Comparison of ENCODE assay signal across 1 cellular context in the genomic region with DNA sequence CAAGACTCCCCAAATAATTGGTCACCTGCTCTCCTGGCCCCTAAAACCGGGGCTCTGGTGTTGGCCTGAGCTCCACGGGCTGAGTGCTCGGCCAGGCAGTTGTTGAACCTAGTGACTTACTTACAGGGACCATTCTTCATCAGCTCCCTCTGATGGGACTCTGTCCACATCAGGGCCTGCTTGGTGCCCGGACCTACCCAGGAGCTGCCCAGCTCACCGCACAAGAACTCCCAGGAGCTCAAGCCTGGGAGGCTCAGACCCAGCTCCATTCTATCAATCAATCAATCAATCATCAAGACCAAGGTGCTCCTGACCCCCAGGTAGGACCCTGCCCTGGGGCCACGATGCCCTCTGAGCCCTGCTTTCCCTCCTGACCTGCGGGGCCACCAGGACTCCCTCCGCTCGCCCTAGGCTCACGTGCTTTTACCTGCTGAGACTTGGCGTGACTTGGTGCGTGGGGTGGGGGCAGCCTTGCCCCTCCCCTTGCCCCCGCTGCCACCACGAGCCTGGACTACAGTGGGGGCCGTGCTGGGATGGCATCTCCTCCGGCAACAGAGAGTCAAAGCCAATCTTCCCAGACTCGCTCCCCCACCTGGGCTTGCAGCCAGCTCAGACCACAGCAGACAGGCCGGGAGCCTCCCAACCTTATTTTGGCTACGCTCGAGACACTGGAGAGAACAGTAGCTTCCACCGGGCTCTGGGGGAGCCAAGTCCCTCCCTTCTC.
TF ChIP-seq lines count a peak whose summit lies in the region.

No MANE protein-coding gene starts in this region.

TF ChIP-seq in HepG2, 621 proteins besides CTCF, POLR2A, EP300 and RAD21 (continued from another document and continues in another):
- peak; percentile 97 for TF ChIP-seq TAF15 (IDR thresholded peaks at IDR 0.05; ENCODE audit: low read depth, low read length, poor library complexity, severe bottlenecking)
- TF ChIP-seq ZNF143 (CRISPR knock-in tag; IDR thresholded peaks at IDR 0.05): peak; percentile 29; the same call in 1 of the 2 replicates
- TF ChIP-seq CHCHD3 (CRISPR knock-in tag; IDR thresholded peaks at IDR 0.05): 0 out of 2 replicates have a peak, but pooled peaks have one; percentile 49
- TF ChIP-seq, protein P1, sequence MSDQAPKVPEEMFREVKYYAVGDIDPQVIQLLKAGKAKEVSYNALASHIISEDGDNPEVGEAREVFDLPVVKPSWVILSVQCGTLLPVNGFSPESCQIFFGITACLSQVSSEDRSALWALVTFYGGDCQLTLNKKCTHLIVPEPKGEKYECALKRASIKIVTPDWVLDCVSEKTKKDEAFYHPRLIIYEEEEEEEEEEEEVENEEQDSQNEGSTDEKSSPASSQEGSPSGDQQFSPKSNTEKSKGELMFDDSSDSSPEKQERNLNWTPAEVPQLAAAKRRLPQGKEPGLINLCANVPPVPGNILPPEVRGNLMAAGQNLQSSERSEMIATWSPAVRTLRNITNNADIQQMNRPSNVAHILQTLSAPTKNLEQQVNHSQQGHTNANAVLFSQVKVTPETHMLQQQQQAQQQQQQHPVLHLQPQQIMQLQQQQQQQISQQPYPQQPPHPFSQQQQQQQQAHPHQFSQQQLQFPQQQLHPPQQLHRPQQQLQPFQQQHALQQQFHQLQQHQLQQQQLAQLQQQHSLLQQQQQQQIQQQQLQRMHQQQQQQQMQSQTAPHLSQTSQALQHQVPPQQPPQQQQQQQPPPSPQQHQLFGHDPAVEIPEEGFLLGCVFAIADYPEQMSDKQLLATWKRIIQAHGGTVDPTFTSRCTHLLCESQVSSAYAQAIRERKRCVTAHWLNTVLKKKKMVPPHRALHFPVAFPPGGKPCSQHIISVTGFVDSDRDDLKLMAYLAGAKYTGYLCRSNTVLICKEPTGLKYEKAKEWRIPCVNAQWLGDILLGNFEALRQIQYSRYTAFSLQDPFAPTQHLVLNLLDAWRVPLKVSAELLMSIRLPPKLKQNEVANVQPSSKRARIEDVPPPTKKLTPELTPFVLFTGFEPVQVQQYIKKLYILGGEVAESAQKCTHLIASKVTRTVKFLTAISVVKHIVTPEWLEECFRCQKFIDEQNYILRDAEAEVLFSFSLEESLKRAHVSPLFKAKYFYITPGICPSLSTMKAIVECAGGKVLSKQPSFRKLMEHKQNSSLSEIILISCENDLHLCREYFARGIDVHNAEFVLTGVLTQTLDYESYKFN (CRISPR knock-in tag; conservative IDR thresholded peaks at IDR 0.05): no peak
- TF ChIP-seq RFX5 (IDR thresholded peaks at IDR 0.05; ENCODE audit: low read depth, low read length): no peak
- peak; percentile 100 for TF ChIP-seq AKAP8 (CRISPR knock-in tag; IDR thresholded peaks at IDR 0.05)
- peak; percentile 91 for TF ChIP-seq RBFOX2 (IDR thresholded peaks at IDR 0.05; ENCODE audit: low read depth, low read length)
- peak; percentile 28; the same call in 1 of the 2 replicates for TF ChIP-seq ZFX (CRISPR knock-in tag; IDR thresholded peaks at IDR 0.05; ENCODE audit: low read depth)
- TF ChIP-seq ZC3H13 (CRISPR knock-in tag; IDR thresholded peaks at IDR 0.05): peak; percentile 99
- 0 out of 2 replicates have a peak, but pooled peaks have one; percentile 48 for TF ChIP-seq TARDBP (CRISPR knock-in tag; IDR thresholded peaks at IDR 0.05)
- TF ChIP-seq, protein P2, sequence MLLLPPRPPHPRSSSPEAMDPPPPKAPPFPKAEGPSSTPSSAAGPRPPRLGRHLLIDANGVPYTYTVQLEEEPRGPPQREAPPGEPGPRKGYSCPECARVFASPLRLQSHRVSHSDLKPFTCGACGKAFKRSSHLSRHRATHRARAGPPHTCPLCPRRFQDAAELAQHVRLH (CRISPR knock-in tag; IDR thresholded peaks at IDR 0.05; ENCODE audit: borderline replicate concordance, low read depth): 0 out of 2 replicates have a peak, but pooled peaks have one; percentile 11
- 0 out of 2 replicates have a peak, but pooled peaks have one; percentile 15 for TF ChIP-seq NFIC (IDR thresholded peaks at IDR 0.05; ENCODE audit: low read length)
- TF ChIP-seq ARHGAP35 (CRISPR knock-in tag; IDR thresholded peaks at IDR 0.05; ENCODE audit: borderline replicate concordance): 0 out of 2 replicates have a peak, but pooled peaks have one; percentile 2
- TF ChIP-seq, protein P3, sequence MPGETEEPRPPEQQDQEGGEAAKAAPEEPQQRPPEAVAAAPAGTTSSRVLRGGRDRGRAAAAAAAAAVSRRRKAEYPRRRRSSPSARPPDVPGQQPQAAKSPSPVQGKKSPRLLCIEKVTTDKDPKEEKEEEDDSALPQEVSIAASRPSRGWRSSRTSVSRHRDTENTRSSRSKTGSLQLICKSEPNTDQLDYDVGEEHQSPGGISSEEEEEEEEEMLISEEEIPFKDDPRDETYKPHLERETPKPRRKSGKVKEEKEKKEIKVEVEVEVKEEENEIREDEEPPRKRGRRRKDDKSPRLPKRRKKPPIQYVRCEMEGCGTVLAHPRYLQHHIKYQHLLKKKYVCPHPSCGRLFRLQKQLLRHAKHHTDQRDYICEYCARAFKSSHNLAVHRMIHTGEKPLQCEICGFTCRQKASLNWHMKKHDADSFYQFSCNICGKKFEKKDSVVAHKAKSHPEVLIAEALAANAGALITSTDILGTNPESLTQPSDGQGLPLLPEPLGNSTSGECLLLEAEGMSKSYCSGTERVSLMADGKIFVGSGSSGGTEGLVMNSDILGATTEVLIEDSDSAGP (CRISPR knock-in tag; IDR thresholded peaks at IDR 0.05; ENCODE audit: borderline replicate concordance): peak; percentile 61; the same call in 1 of the 2 replicates
- TF ChIP-seq ZNF501 (CRISPR knock-in tag; IDR thresholded peaks at IDR 0.05): peak; percentile 58; the same call in 1 of the 2 replicates
- TF ChIP-seq ZNF451 (CRISPR knock-in tag; IDR thresholded peaks at IDR 0.05): 0 out of 2 replicates have a peak, but pooled peaks have one; percentile 32
- peak; percentile 99 for TF ChIP-seq RBM22 (optimal IDR thresholded peaks at IDR 0.05; ENCODE audit: low read length)
- TF ChIP-seq NCOA2 (CRISPR knock-in tag; IDR thresholded peaks at IDR 0.05): peak; percentile 5; the same call in 1 of the 2 replicates
- TF ChIP-seq ZBTB38 (CRISPR knock-in tag; IDR thresholded peaks at IDR 0.05): peak; percentile 80
- no peak for TF ChIP-seq ZSCAN22 (CRISPR knock-in tag; IDR thresholded peaks at IDR 0.05)
- 0 out of 2 replicates have a peak, but pooled peaks have one; percentile 14 for TF ChIP-seq ZNF121 (CRISPR knock-in tag; IDR thresholded peaks at IDR 0.05)
- TF ChIP-seq ZNF207 (IDR thresholded peaks at IDR 0.05; ENCODE audit: borderline replicate concordance): no peak
- TF ChIP-seq TP53 (CRISPR knock-in tag; conservative IDR thresholded peaks at IDR 0.05): no peak
- TF ChIP-seq HNRNPH1 (optimal IDR thresholded peaks at IDR 0.05; ENCODE audit: low read depth, low read length): peak; percentile 49
- 0 out of 2 replicates have a peak, but pooled peaks have one; percentile 21 for TF ChIP-seq NR2C2 (CRISPR knock-in tag; IDR thresholded peaks at IDR 0.05; ENCODE audit: borderline replicate concordance)
- TF ChIP-seq, protein P4, sequence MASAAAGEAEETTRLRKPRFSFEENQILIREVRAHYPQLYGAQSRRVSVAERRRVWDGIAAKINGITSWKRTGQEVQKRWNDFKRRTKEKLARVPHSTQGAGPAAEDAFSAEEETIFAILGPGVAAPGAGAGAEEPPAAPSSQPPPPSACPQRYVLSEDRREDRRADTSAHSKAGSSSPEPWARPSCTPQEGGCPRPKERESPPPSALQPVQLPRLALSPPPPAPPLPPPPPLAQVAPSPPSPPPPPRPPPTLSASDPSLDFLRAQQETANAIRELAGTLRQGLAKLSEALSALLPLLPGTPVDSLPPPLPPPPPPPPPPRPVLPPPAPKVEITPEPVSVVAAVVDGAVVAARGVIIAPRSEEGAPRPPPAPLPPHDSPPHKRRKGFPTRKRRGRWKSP (CRISPR knock-in tag; IDR thresholded peaks at IDR 0.05): 0 out of 2 replicates have a peak, but pooled peaks have one; percentile 28
- TF ChIP-seq, protein P5, sequence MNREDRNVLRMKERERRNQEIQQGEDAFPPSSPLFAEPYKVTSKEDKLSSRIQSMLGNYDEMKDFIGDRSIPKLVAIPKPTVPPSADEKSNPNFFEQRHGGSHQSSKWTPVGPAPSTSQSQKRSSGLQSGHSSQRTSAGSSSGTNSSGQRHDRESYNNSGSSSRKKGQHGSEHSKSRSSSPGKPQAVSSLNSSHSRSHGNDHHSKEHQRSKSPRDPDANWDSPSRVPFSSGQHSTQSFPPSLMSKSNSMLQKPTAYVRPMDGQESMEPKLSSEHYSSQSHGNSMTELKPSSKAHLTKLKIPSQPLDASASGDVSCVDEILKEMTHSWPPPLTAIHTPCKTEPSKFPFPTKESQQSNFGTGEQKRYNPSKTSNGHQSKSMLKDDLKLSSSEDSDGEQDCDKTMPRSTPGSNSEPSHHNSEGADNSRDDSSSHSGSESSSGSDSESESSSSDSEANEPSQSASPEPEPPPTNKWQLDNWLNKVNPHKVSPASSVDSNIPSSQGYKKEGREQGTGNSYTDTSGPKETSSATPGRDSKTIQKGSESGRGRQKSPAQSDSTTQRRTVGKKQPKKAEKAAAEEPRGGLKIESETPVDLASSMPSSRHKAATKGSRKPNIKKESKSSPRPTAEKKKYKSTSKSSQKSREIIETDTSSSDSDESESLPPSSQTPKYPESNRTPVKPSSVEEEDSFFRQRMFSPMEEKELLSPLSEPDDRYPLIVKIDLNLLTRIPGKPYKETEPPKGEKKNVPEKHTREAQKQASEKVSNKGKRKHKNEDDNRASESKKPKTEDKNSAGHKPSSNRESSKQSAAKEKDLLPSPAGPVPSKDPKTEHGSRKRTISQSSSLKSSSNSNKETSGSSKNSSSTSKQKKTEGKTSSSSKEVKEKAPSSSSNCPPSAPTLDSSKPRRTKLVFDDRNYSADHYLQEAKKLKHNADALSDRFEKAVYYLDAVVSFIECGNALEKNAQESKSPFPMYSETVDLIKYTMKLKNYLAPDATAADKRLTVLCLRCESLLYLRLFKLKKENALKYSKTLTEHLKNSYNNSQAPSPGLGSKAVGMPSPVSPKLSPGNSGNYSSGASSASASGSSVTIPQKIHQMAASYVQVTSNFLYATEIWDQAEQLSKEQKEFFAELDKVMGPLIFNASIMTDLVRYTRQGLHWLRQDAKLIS (CRISPR knock-in tag; IDR thresholded peaks at IDR 0.05): no peak
- TF ChIP-seq, protein P6, sequence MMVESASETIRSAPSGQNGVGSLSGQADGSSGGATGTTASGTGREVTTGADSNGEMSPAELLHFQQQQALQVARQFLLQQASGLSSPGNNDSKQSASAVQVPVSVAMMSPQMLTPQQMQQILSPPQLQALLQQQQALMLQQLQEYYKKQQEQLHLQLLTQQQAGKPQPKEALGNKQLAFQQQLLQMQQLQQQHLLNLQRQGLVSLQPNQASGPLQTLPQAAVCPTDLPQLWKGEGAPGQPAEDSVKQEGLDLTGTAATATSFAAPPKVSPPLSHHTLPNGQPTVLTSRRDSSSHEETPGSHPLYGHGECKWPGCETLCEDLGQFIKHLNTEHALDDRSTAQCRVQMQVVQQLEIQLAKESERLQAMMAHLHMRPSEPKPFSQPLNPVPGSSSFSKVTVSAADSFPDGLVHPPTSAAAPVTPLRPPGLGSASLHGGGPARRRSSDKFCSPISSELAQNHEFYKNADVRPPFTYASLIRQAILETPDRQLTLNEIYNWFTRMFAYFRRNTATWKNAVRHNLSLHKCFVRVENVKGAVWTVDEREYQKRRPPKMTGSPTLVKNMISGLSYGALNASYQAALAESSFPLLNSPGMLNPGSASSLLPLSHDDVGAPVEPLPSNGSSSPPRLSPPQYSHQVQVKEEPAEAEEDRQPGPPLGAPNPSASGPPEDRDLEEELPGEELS (CRISPR knock-in tag; IDR thresholded peaks at IDR 0.05): peak; percentile 33; the same call in 1 of the 2 replicates
- no peak for TF ChIP-seq SOX5 (CRISPR knock-in tag; IDR thresholded peaks at IDR 0.05; ENCODE audit: borderline replicate concordance)
- TF ChIP-seq, protein P7, sequence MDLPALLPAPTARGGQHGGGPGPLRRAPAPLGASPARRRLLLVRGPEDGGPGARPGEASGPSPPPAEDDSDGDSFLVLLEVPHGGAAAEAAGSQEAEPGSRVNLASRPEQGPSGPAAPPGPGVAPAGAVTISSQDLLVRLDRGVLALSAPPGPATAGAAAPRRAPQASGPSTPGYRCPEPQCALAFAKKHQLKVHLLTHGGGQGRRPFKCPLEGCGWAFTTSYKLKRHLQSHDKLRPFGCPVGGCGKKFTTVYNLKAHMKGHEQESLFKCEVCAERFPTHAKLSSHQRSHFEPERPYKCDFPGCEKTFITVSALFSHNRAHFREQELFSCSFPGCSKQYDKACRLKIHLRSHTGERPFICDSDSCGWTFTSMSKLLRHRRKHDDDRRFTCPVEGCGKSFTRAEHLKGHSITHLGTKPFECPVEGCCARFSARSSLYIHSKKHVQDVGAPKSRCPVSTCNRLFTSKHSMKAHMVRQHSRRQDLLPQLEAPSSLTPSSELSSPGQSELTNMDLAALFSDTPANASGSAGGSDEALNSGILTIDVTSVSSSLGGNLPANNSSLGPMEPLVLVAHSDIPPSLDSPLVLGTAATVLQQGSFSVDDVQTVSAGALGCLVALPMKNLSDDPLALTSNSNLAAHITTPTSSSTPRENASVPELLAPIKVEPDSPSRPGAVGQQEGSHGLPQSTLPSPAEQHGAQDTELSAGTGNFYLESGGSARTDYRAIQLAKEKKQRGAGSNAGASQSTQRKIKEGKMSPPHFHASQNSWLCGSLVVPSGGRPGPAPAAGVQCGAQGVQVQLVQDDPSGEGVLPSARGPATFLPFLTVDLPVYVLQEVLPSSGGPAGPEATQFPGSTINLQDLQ (CRISPR knock-in tag; IDR thresholded peaks at IDR 0.05): peak; percentile 59
- TF ChIP-seq POLR2AphosphoS2 (IDR thresholded peaks at IDR 0.05; ENCODE audit: low read depth, low read length): 0 out of 2 replicates have a peak, but pooled peaks have one; percentile 37
- no peak for TF ChIP-seq ZNF552 (CRISPR knock-in tag; IDR thresholded peaks at IDR 0.05; ENCODE audit: borderline replicate concordance)
- TF ChIP-seq ZKSCAN5 (CRISPR knock-in tag; IDR thresholded peaks at IDR 0.05): no peak
- TF ChIP-seq ZNF572 (CRISPR knock-in tag; IDR thresholded peaks at IDR 0.05): 0 out of 2 replicates have a peak, but pooled peaks have one; percentile 56
- TF ChIP-seq, protein P8, sequence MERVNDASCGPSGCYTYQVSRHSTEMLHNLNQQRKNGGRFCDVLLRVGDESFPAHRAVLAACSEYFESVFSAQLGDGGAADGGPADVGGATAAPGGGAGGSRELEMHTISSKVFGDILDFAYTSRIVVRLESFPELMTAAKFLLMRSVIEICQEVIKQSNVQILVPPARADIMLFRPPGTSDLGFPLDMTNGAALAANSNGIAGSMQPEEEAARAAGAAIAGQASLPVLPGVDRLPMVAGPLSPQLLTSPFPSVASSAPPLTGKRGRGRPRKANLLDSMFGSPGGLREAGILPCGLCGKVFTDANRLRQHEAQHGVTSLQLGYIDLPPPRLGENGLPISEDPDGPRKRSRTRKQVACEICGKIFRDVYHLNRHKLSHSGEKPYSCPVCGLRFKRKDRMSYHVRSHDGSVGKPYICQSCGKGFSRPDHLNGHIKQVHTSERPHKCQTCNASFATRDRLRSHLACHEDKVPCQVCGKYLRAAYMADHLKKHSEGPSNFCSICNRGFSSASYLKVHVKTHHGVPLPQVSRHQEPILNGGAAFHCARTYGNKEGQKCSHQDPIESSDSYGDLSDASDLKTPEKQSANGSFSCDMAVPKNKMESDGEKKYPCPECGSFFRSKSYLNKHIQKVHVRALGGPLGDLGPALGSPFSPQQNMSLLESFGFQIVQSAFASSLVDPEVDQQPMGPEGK (CRISPR knock-in tag; IDR thresholded peaks at IDR 0.05): peak; percentile 66
- TF ChIP-seq, protein P9, sequence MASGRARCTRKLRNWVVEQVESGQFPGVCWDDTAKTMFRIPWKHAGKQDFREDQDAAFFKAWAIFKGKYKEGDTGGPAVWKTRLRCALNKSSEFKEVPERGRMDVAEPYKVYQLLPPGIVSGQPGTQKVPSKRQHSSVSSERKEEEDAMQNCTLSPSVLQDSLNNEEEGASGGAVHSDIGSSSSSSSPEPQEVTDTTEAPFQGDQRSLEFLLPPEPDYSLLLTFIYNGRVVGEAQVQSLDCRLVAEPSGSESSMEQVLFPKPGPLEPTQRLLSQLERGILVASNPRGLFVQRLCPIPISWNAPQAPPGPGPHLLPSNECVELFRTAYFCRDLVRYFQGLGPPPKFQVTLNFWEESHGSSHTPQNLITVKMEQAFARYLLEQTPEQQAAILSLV (CRISPR knock-in tag; IDR thresholded peaks at IDR 0.05; ENCODE audit: borderline replicate concordance): no peak
- no peak for TF ChIP-seq ZNF607 (CRISPR knock-in tag; IDR thresholded peaks at IDR 0.05; ENCODE audit: borderline replicate concordance)
